11 cellular contexts compared by ENCODE assay signal in genomic region chr22:50105529-50106100, GRCh38. TPM values are rescaled to one million over a fixed set of nuclear protein-coding genes. Genes with fewer than 3 reads are reported as not detected.
A peak's percentile ranks its signal among the peaks of the same experiment; 100 is the strongest.
DNase-seq lines count a peak whose midpoint lies in the region; ATAC-seq and TF ChIP-seq lines count a peak whose summit lies in the region.
"Had no signal": no experiment of that assay in that cellular context is flagged by ENCODE, and none has a peak within 500 bp of the region (broad histone marks: within the 10 kb centered on the region; RNA-seq: fewer than 3 reads in every experiment).

No MANE protein-coding gene starts in this region.

- H3K4me3 Mint-ChIP-seq in activated CD4-positive, alpha-beta T cell treated with anti-CD3 and anti-CD28 coated beads, Interleukin-2, amount 10 ng/mL, durations not matched to agents 7 days and 5 days, result peak overlapping the region; percentile 69
- peak overlapping the region; percentile 13 for H3K4me3 Mint-ChIP-seq in stimulated activated effector memory CD8-positive, alpha-beta T cell treated with anti-CD3 and anti-CD28 coated beads, Interleukin-12 subunit alpha, Interleukin-12 subunit beta, amount 100 ng/mL, for 72 hours

- no peaks in the 10 kb centered on the region for H3K9me3 Mint-ChIP-seq in activated CD4-positive, alpha-beta T cell treated with anti-CD3 and anti-CD28 coated beads, Interleukin-2, amount 10 ng/mL, durations not matched to agents 7 days and 5 days
- H3K9me3 Mint-ChIP-seq in stimulated activated effector memory CD8-positive, alpha-beta T cell treated with anti-CD3 and anti-CD28 coated beads, Interleukin-12 subunit alpha, Interleukin-12 subunit beta, amount 100 ng/mL, for 72 hours, result no peaks in the 10 kb centered on the region

- H3K27ac ChIP-seq in RWPE1, result peak overlapping the region; percentile 49
- no peak overlapping the region for H3K27ac ChIP-seq in epithelial cell of prostate
- no peak overlapping the region for H3K27ac ChIP-seq in SJCRH30

- H3K27me3 Mint-ChIP-seq in activated CD4-positive, alpha-beta T cell treated with anti-CD3 and anti-CD28 coated beads, Interleukin-2, amount 10 ng/mL, durations not matched to agents 7 days and 5 days, result peaks cover 4% of the 10 kb centered on the region

- peak overlapping the region; percentile 91 for H3K27ac Mint-ChIP-seq in activated CD4-positive, alpha-beta T cell treated with anti-CD3 and anti-CD28 coated beads, Interleukin-2, amount 10 ng/mL, durations not matched to agents 7 days and 5 days
- H3K27ac Mint-ChIP-seq in stimulated activated effector memory CD8-positive, alpha-beta T cell treated with anti-CD3 and anti-CD28 coated beads, Interleukin-12 subunit alpha, Interleukin-12 subunit beta, amount 100 ng/mL, for 72 hours, result no peak overlapping the region

- H3K9me3 ChIP-seq in MG63 (no peaks in the 10 kb centered on the region), SJCRH30 (replicated peaks) (no peaks in the 10 kb centered on the region)

- CTCF ChIA-PET in activated CD4-positive, alpha-beta T cell treated with anti-CD3 and anti-CD28 coated beads, Interleukin-2, amount 10 ng/mL, durations not matched to agents 7 days and 5 days (lab: Charles Lee), result interaction anchor here (0.9 to 1.0 kb wide), 2 partner anchors 43 to 93 kb away, joined by 3 read pairs; no protein-coding TSS in a partner anchor
- CTCF ChIA-PET in RWPE1 (lab: Yijun Ruan, JAX), result no interaction called here

- peak; percentile 45 for DNase-seq in activated CD4-positive, alpha-beta T cell treated with anti-CD3 and anti-CD28 coated beads, Interleukin-2, amount 10 ng/mL, durations not matched to agents 7 days and 5 days
- no peak for DNase-seq in activated CD4-positive, alpha-beta T cell treated with anti-CD3 and anti-CD28 coated beads, Interleukin-2, amount 50 U/mL, for 1 hour
- DNase-seq in RWPE1 (ENCODE audit: low spot score), result peak; percentile 36
- peak; percentile 63 for DNase-seq in epithelial cell of prostate (ENCODE audit: low read depth, low spot score)
- DNase-seq in stimulated activated effector memory CD8-positive, alpha-beta T cell treated with anti-CD3 and anti-CD28 coated beads, Interleukin-12 subunit alpha, Interleukin-12 subunit beta, amount 100 ng/mL, for 72 hours (ENCODE audit: low spot score in 2 of 2), result no peak
- no peak for DNase-seq in MG63
- DNase-seq in H4 (ENCODE audit: low spot score), result no peak
- DNase-seq in SJCRH30, result no peak
- DNase-seq: Karpas-422, nucleus accumbens had no signal

- H3K4me3 ChIP-seq in MG63 (no peak overlapping the region), SJCRH30 (no peak overlapping the region)

- ATAC-seq in stimulated activated effector memory CD8-positive, alpha-beta T cell treated with anti-CD3 and anti-CD28 coated beads, Interleukin-12 subunit alpha, Interleukin-12 subunit beta, amount 100 ng/mL, for 72 hours, result peak; percentile 68
- ATAC-seq: Right ventricle myocardium inferior had no signal

- H3K27me3 ChIP-seq in MG63 (no peaks in the 10 kb centered on the region), SJCRH30 (peaks cover 24% of the 10 kb centered on the region)

- TF ChIP-seq CTCF in RWPE1 (conservative IDR thresholded peaks at IDR 0.05; ENCODE audit: low read depth), result no peak

- H3K4me1 Mint-ChIP-seq in activated CD4-positive, alpha-beta T cell treated with anti-CD3 and anti-CD28 coated beads, Interleukin-2, amount 10 ng/mL, durations not matched to agents 7 days and 5 days, result peaks cover 16% of the 10 kb centered on the region
- H3K4me1 Mint-ChIP-seq in stimulated activated effector memory CD8-positive, alpha-beta T cell treated with anti-CD3 and anti-CD28 coated beads, Interleukin-12 subunit alpha, Interleukin-12 subunit beta, amount 100 ng/mL, for 72 hours, result no peaks in the 10 kb centered on the region

- H3K36me3 ChIP-seq in MG63, result no peaks in the 10 kb centered on the region
- no peaks in the 10 kb centered on the region for H3K36me3 ChIP-seq in SJCRH30

- POLR2A ChIA-PET in activated CD4-positive, alpha-beta T cell treated with anti-CD3 and anti-CD28 coated beads, Interleukin-2, amount 10 ng/mL, durations not matched to agents 7 days and 5 days (lab: Charles Lee), result no interaction called here
- POLR2A ChIA-PET in RWPE1 (lab: Yijun Ruan, JAX; ENCODE audit: low non-redundant PET), result no interaction called here

- no peaks in the 10 kb centered on the region for H3K36me3 Mint-ChIP-seq in activated CD4-positive, alpha-beta T cell treated with anti-CD3 and anti-CD28 coated beads, Interleukin-2, amount 10 ng/mL, durations not matched to agents 7 days and 5 days (ENCODE audit: low read depth)
- H3K36me3 Mint-ChIP-seq in stimulated activated effector memory CD8-positive, alpha-beta T cell treated with anti-CD3 and anti-CD28 coated beads, Interleukin-12 subunit alpha, Interleukin-12 subunit beta, amount 100 ng/mL, for 72 hours, result no peaks in the 10 kb centered on the region

- H3K4me1 ChIP-seq in SJCRH30, result no peaks in the 10 kb centered on the region; the same call in 1 of the 2 replicates

RNA-seq across cellular contexts. Expression of gene MOV10L1, which starts 15.8 kb away (rescaled TPM):
- total RNA-seq in activated CD4-positive, alpha-beta T cell treated with anti-CD3 and anti-CD28 coated beads, Interleukin-2, amount 10 ng/mL, durations not matched to agents 7 days and 5 days, result not detected
- total RNA-seq in MG63 (2014; rRNA removed; shearing (Covaris generic); ENCODE audit: low replicate concordance), result not detected in 2 replicates
- 1.8 and 2.9 TPM in 2 replicates for total RNA-seq in H4 (2014; rRNA removed; shearing (Covaris generic))
- total RNA-seq in SJCRH30 (2014; rRNA removed; shearing (Covaris generic)), result not detected in 2 replicates
- total RNA-seq: Right ventricle myocardium inferior had no signal

RNA-seq across cellular contexts. Expression of gene MLC1, which starts 20.4 kb away (rescaled TPM):
- total RNA-seq in activated CD4-positive, alpha-beta T cell treated with anti-CD3 and anti-CD28 coated beads, Interleukin-2, amount 10 ng/mL, durations not matched to agents 7 days and 5 days, result under 1 TPM; 0.25 to 0.83 TPM
- total RNA-seq in MG63 (2014; rRNA removed; shearing (Covaris generic); ENCODE audit: low replicate concordance), result not detected in 2 replicates
- total RNA-seq in H4 (2014; rRNA removed; shearing (Covaris generic)), result 1.4 and 3.3 TPM in 2 replicates
- 0.04 and 0.18 TPM in 2 replicates for total RNA-seq in SJCRH30 (2014; rRNA removed; shearing (Covaris generic))

RNA-seq across cellular contexts. Expression of gene TTLL8, which starts 47.5 kb away (rescaled TPM):
- total RNA-seq in activated CD4-positive, alpha-beta T cell treated with anti-CD3 and anti-CD28 coated beads, Interleukin-2, amount 10 ng/mL, durations not matched to agents 7 days and 5 days, result not detected
- total RNA-seq in MG63 (2014; rRNA removed; shearing (Covaris generic); ENCODE audit: low replicate concordance), result not detected in 2 replicates
- not detected in 2 replicates for total RNA-seq in H4 (2014; rRNA removed; shearing (Covaris generic))
- total RNA-seq in SJCRH30 (2014; rRNA removed; shearing (Covaris generic)), result not detected in 2 replicates
- total RNA-seq: Right ventricle myocardium inferior had no signal

Comparison
In these comparisons a context has a peak if more than half of its experiments do, and no peak if none do; other contexts are left out.
1. DNase-seq: peak in activated CD4-positive, alpha-beta T cell treated with anti-CD3 and anti-CD28 coated beads, Interleukin-2, amount 10 ng/mL, durations not matched to agents 7 days and 5 days (single experiment), RWPE1 (single experiment) and epithelial cell of prostate (single experiment); none in activated CD4-positive, alpha-beta T cell treated with anti-CD3 and anti-CD28 coated beads, Interleukin-2, amount 50 U/mL, for 1 hour (single experiment), stimulated activated effector memory CD8-positive, alpha-beta T cell treated with anti-CD3 and anti-CD28 coated beads, Interleukin-12 subunit alpha, Interleukin-12 subunit beta, amount 100 ng/mL, for 72 hours (0 of 2), MG63 (single experiment), H4 (single experiment) and SJCRH30 (0 of 2).